ENCODE assay signal across 8 cellular contexts in genomic region chrX:129678176-129678880, GRCh38. TPM values are rescaled to one million over a fixed set of nuclear protein-coding genes. Genes with fewer than 3 reads are reported as not detected.
A peak's percentile ranks its signal among the peaks of the same experiment; 100 is the strongest.
DNase-seq lines count a peak whose midpoint lies in the region; ATAC-seq, FAIRE-seq and TF ChIP-seq lines count a peak whose summit lies in the region.

No MANE protein-coding gene starts in this region.

- H3K9me3 ChIP-seq in T-helper 17 cell (ENCODE audit: control insufficient read depth, low read length, poor library complexity, severe bottlenecking) (no peaks in the 10 kb centered on the region), GM12878 (replicated peaks; ENCODE audit: control insufficient read depth, insufficient read depth, low read length) (no peaks in the 10 kb centered on the region)

- no peaks in the 10 kb centered on the region for H4K20me1 ChIP-seq in GM12878 (ENCODE audit: control insufficient read depth, insufficient read depth)

- H3K4me1 Mint-ChIP-seq in T-helper 17 cell: peaks cover 9% of the 10 kb centered on the region

- peak overlapping the region; percentile 71; the same call in 1 of the 2 replicates for H3K4me2 ChIP-seq in GM12878 (ENCODE audit: control insufficient read depth, insufficient read depth)

- H3K27me3 ChIP-seq in GM12878 (replicated peaks in 1 of 2; ENCODE audit: control insufficient read depth in 2 of 2, insufficient read depth in 2 of 2, low read length in 1 of 2): no peaks in the 10 kb centered on the region; a peak in 1 of 4 replicates

- peak overlapping the region; percentile 36; the same call in 1 of the 2 replicates for H3K4me3 ChIP-seq in GM12878

- no TSS peak for BruUV-seq in GM12878 (replicated peaks; lab: Mats Ljungman, UMichigan)

- TF ChIP-seq RAD21 in GM12878 (IDR thresholded peaks at IDR 0.05; ENCODE audit: insufficient read depth, low read depth, low read length): no peak

- in situ Hi-C loops in GM12878 (cut with MboI): no loop called here

- TF ChIP-seq EP300 in GM12878 (IDR thresholded peaks at IDR 0.05; ENCODE audit: borderline replicate concordance in 1 of 2, control insufficient read depth in 1 of 2, low read depth in 2 of 2, low read length in 2 of 2): no peak

- H3K9ac ChIP-seq in GM12878 (ENCODE audit: control insufficient read depth, insufficient read depth, low read length): no peak overlapping the region

- no peaks in the 10 kb centered on the region for H3K36me3 ChIP-seq in GM12878 (ENCODE audit: control insufficient read depth in 2 of 2, insufficient read depth in 2 of 2, low read length in 1 of 2)

- no peaks in the 10 kb centered on the region for H3K79me2 ChIP-seq in GM12878 (ENCODE audit: control insufficient read depth, insufficient read depth, low read length)

- SMC1A ChIA-PET in GM12878 (lab: Charles Lee; ENCODE audit: uncharacterized antibody, unreplicated experiment): interaction anchor here (0.6 to 1.4 kb wide), 3 partner anchors 69 to 250 kb away, joined by 3 to 4 read pairs (median 3); no protein-coding TSS in a partner anchor

- RAD21 ChIA-PET in GM12878 (lab: Charles Lee; ENCODE audit: unreplicated experiment): interaction anchor here (0.6 kb wide), 1 partner anchor 60 kb away, joined by 3 read pairs; the partner anchor contains the start of gene XPNPEP2

- no peaks in the 10 kb centered on the region for H3K27me3 Mint-ChIP-seq in T-helper 17 cell

- peak overlapping the region; percentile 85 for H3K27ac Mint-ChIP-seq in T-helper 17 cell

- CTCF ChIA-PET in GM12878 (lab: Yijun Ruan, JAX): interaction anchor here (1.0 to 2.2 kb wide), 5 partner anchors 24 to 247 kb away, joined by 4 to 8 read pairs (median 5); partner anchors contain the start of gene APLN

- 28% methylated on average over 49 of the region's 49 CpGs for WGBS in GM12878 (ENCODE audit: insufficient coverage, insufficient replicate concordance, low lambda C conversion rate, missing lambda C conversion rate)

- H3K27ac ChIP-seq in GM12878 (ENCODE audit: control insufficient read depth, insufficient read depth): no peak overlapping the region

- no peak for TF ChIP-seq POLR2A in GM12878 (IDR thresholded peaks at IDR 0.05; ENCODE audit: low read depth, low read length)

- intact Hi-C loops in GM12878 (cut with micrococcal nuclease; ENCODE audit: unreplicated experiment): no loop called here

- peak overlapping the region; percentile 29 for H2AFZ ChIP-seq in GM12878 (ENCODE audit: control insufficient read depth, low read depth, low read length)

- peak; percentile 66 for ATAC-seq in GM18861 (IDR thresholded peaks at IDR 0.05; ENCODE audit: unreplicated experiment)
- peak; percentile 90 for ATAC-seq in T-helper 17 cell
- ATAC-seq in GM12878: peak; percentile 96

- peaks cover 5% of the 10 kb centered on the region for H3K36me3 Mint-ChIP-seq in T-helper 17 cell (ENCODE audit: low read depth)

- no peak for FAIRE-seq in GM12878 (lab: Jason Lieb, UNC)

- H3K4me3 Mint-ChIP-seq in T-helper 17 cell: peak overlapping the region; percentile 78

- POLR2A ChIA-PET in GM12878 (lab: Charles Lee): no interaction called here

- peak; percentile 11 to 36 (median 33); a peak in 3 of 6 replicates for TF ChIP-seq CTCF in GM12878 (IDR thresholded peaks at IDR 0.05 in 2 of 3, conservative IDR thresholded peaks at IDR 0.05 in 1 of 3; ENCODE audit: control insufficient read depth in 2 of 3, extremely low read depth in 1 of 3, insufficient read depth in 1 of 3, low read depth in 3 of 3, low read length in 3 of 3)

- peak; percentile 41 for DNase-seq in 8988T
- peak; percentile 36 for DNase-seq in LHCN-M2 (ENCODE audit: low read depth)
- peak; percentile 22 to 47 (median 38) for DNase-seq in T-helper 17 cell
- DNase-seq in GM12878 (ENCODE audit: low read depth, low spot score): no peak
- DNase-seq in iPS-NIHi11 (ENCODE audit: low spot score): peak; percentile 57
- peak; percentile 60 for DNase-seq in stimulated activated CD4-positive, alpha-beta T cell treated with anti-CD3 and anti-CD28 coated beads, Interleukin-15, amount 100 ng/mL, for 24 hours
- DNase-seq in NCI-H82 (lab: John Stamatoyannopoulos, UW): no peak

- no peaks in the 10 kb centered on the region; the same call in 1 of the 2 replicates for H3K4me1 ChIP-seq in GM12878 (ENCODE audit: control insufficient read depth, insufficient read depth, low read length)

TF ChIP-seq in GM12878, 131 proteins besides CTCF, POLR2A, EP300 and RAD21:
- no peak for TF ChIP-seq CBX5 (IDR thresholded peaks at IDR 0.05; ENCODE audit: low read depth)
- TF ChIP-seq GATAD2B (conservative IDR thresholded peaks at IDR 0.05; ENCODE audit: low read depth): peak; percentile 62
- TF ChIP-seq TCF7 (IDR thresholded peaks at IDR 0.05; ENCODE audit: borderline replicate concordance): no peak
- TF ChIP-seq ZNF274 (IDR thresholded peaks at IDR 0.05; ENCODE audit: insufficient read depth, insufficient read length): no peak
- TF ChIP-seq SREBF1 (IDR thresholded peaks at IDR 0.05; ENCODE audit: low read length): no peak
- peak; percentile 54 for TF ChIP-seq IKZF1 (conservative IDR thresholded peaks at IDR 0.05)
- no peak for TF ChIP-seq TCF3 (IDR thresholded peaks at IDR 0.05; ENCODE audit: borderline replicate concordance, insufficient read depth, low read depth, low read length)
- 0 out of 2 replicates have a peak, but pooled peaks have one; percentile 21 for TF ChIP-seq RB1 (IDR thresholded peaks at IDR 0.05; ENCODE audit: borderline replicate concordance)

RNA-seq across cellular contexts. Expression of gene APLN, which starts 23.6 kb away (rescaled TPM):
- 6.7 and 7.3 TPM in 2 replicates for total RNA-seq in LHCN-M2 (2014; rRNA removed)
- 6.5 TPM for polyA plus RNA-seq in LHCN-M2 (2012)
- not detected for total RNA-seq in T-helper 17 cell
- not detected in 2 replicates for total RNA-seq in GM12878 (2013; cell fraction: nucleolus; rRNA removed)
- not detected in 2 replicates for total RNA-seq in GM12878 (2014; rRNA removed)
- total RNA-seq in GM12878 (2014; rRNA removed; fragmentation: Illumina TruSeq; extraction: Trizol): not detected in 2 replicates
- total RNA-seq in GM12878 (2021): not detected in 2 replicates
- not detected for polyA plus RNA-seq in GM12878 (2011; ENCODE audit: low read depth)
- 0.31 and 0.33 TPM in 2 replicates for polyA plus RNA-seq in GM12878 (2011; rRNA removed)
- 0.58 and 0.65 TPM in 2 replicates for polyA plus RNA-seq in GM12878 (2011; cell fraction: cytosol; rRNA removed)
- polyA plus RNA-seq in GM12878 (2011; cell fraction: nucleus; rRNA removed): 0.28 and 0.37 TPM in 2 replicates
- polyA plus RNA-seq in GM12878 (2012): 0.15 and 0.45 TPM in 2 replicates
- polyA plus RNA-seq in GM12878 (2014; fragmentation: Illumina TruSeq; extraction: Trizol): not detected in 2 replicates
- not detected for polyA plus RNA-seq in GM12878 (2014; fragmentation: Nextera tagmentation; extraction: Ambion mirVana)
- not detected in 2 replicates for polyA plus RNA-seq in GM12878 (2014; rRNA removed)
- polyA plus RNA-seq in GM12878 (2016; fragmentation: Nextera tagmentation; extraction: Ambion mirVana): not detected
- 0.29 and 0.52 TPM in 2 replicates for polyA minus RNA-seq in GM12878 (2011; rRNA and poly(A)+ RNA removed)
- not detected in 2 replicates for polyA minus RNA-seq in GM12878 (2011; cell fraction: cytosol; rRNA and poly(A)+ RNA removed)
- 0.10 TPM in 1 of 2 replicates, not detected in the other for polyA minus RNA-seq in GM12878 (2011; cell fraction: nucleus; rRNA and poly(A)+ RNA removed)

Comparison
In these comparisons a context has a peak if more than half of its experiments do, and no peak if none do; other contexts are left out.
1. DNase-seq: peak in 8988T (single experiment), LHCN-M2 (single experiment), T-helper 17 cell (3 of 3), iPS-NIHi11 (single experiment) and stimulated activated CD4-positive, alpha-beta T cell treated with anti-CD3 and anti-CD28 coated beads, Interleukin-15, amount 100 ng/mL, for 24 hours (single experiment); none in GM12878 (single experiment) and NCI-H82 (single experiment).
2. Peak in every context shown above with its lines, with median percentiles within 50 percentile points of each other: ATAC-seq.